Comparison of ENCODE assay signal across 25 cellular contexts in genomic region chr4:7660176-7660540, GRCh38.
"Had no signal": no experiment of that assay in that cellular context is flagged by ENCODE, and none has a peak within 500 bp of the region (broad histone marks: within the 10 kb centered on the region; RNA-seq: fewer than 3 reads in every experiment).

No MANE protein-coding gene starts in this region.

- H3K9ac ChIP-seq: parathyroid adenoma had no signal

- H3K4me1 ChIP-seq: heart left ventricle, parathyroid adenoma, stomach, thyroid gland, vagina had no signal

- H3K36me3 ChIP-seq: heart left ventricle, stomach, thyroid gland, vagina had no signal

- H3K36me3 Mint-ChIP-seq: mesothelial cell of epicardium; naive B cell; natural killer cell treated with Interleukin-12 subunit alpha and Interleukin-12 subunit beta and Interleukin-15 and Interleukin-18, amount 100 ng/mL, for 72 hours; stimulated activated effector memory CD8-positive, alpha-beta T cell treated with anti-CD3 and anti-CD28 coated beads, Interleukin-12 subunit alpha, Interleukin-12 subunit beta, amount 100 ng/mL, for 72 hours had no signal

- H3K27ac ChIP-seq: dorsolateral prefrontal cortex, heart left ventricle, hepatocyte, neutrophil, parathyroid adenoma, stomach, thyroid gland, vagina had no signal

- H3K4me3 ChIP-seq: dorsolateral prefrontal cortex, heart left ventricle, hepatocyte, mucosa of descending colon, smooth muscle cell, stomach, thyroid gland, vagina had no signal

- H3K27me3 ChIP-seq: hepatocyte, thyroid gland, vagina had no signal

- H3K27ac Mint-ChIP-seq: mesothelial cell of epicardium; naive B cell; natural killer cell treated with Interleukin-12 subunit alpha and Interleukin-12 subunit beta and Interleukin-15 and Interleukin-18, amount 100 ng/mL, for 72 hours; progenitor cell of endocrine pancreas; stimulated activated effector memory CD8-positive, alpha-beta T cell treated with anti-CD3 and anti-CD28 coated beads, Interleukin-12 subunit alpha, Interleukin-12 subunit beta, amount 100 ng/mL, for 72 hours had no signal

- H3K4me2 ChIP-seq: hepatocyte, smooth muscle cell had no signal

- H3K4me3 Mint-ChIP-seq: mesothelial cell of epicardium; naive B cell; natural killer cell treated with Interleukin-12 subunit alpha and Interleukin-12 subunit beta and Interleukin-15 and Interleukin-18, amount 100 ng/mL, for 72 hours; neural crest cell; stimulated activated effector memory CD8-positive, alpha-beta T cell treated with anti-CD3 and anti-CD28 coated beads, Interleukin-12 subunit alpha, Interleukin-12 subunit beta, amount 100 ng/mL, for 72 hours had no signal

- DNase-seq: dorsolateral prefrontal cortex; effector CD4-positive, alpha-beta T cell; mesenchymal stem cell; mucosa of descending colon; naive B cell; stimulated activated CD4-positive, alpha-beta T cell treated with anti-CD3 and anti-CD28 coated beads, Interleukin-2, amount 100 ng/mL, for 24 hours; stimulated activated CD4-positive, alpha-beta T cell treated with anti-CD3 and anti-CD28 coated beads, Interleukin-4, amount 100 ng/mL, for 24 hours; stimulated activated naive CD4-positive, alpha-beta T cell treated with Interleukin-2 at 50 U/mL for 16 hours; stomach; thyroid gland; trophoblast cell had no signal

- H3K9me3 ChIP-seq: heart left ventricle, mucosa of descending colon, neutrophil, stomach, thyroid gland, vagina had no signal

- H3K4me1 Mint-ChIP-seq: mesothelial cell of epicardium, naive B cell had no signal

- H3K27me3 Mint-ChIP-seq: natural killer cell treated with Interleukin-12 subunit alpha and Interleukin-12 subunit beta and Interleukin-15 and Interleukin-18, amount 100 ng/mL, for 72 hours had no signal

- H2AFZ ChIP-seq: hepatocyte, parathyroid adenoma had no signal

- FAIRE-seq: frontal cortex, kidney had no signal

- H3K9me3 Mint-ChIP-seq: mesothelial cell of epicardium; natural killer cell treated with Interleukin-12 subunit alpha and Interleukin-12 subunit beta and Interleukin-15 and Interleukin-18, amount 100 ng/mL, for 72 hours; neural crest cell had no signal

- ATAC-seq: heart left ventricle; mucosa of descending colon; natural killer cell treated with Interleukin-12 subunit alpha and Interleukin-12 subunit beta and Interleukin-15 and Interleukin-18, amount 100 ng/mL, for 72 hours; sciatic nerve; stimulated activated effector memory CD8-positive, alpha-beta T cell treated with anti-CD3 and anti-CD28 coated beads, Interleukin-12 subunit alpha, Interleukin-12 subunit beta, amount 100 ng/mL, for 72 hours had no signal
